1 cellular context compared by ENCODE assay signal in genomic region chr1:15409400-15410222, GRCh38.
TF ChIP-seq lines count a peak whose summit lies in the region.

Gene EFHD2, plus strand, starts transcription at chr1:15409888. Its CDS starts 84 bp downstream, at chr1:15409972.

TF ChIP-seq in K562, 482 proteins besides CTCF, POLR2A, EP300 and RAD21 (continued from another document and continues in another):
- no peak for TF ChIP-seq HOMEZ (CRISPR knock-in tag; IDR thresholded peaks at IDR 0.05)
- TF ChIP-seq TBP (optimal IDR thresholded peaks at IDR 0.05; ENCODE audit: low read depth, low read length) = peak; percentile 64
- TF ChIP-seq MYBL2 (IDR thresholded peaks at IDR 0.05; ENCODE audit: low read depth) = no peak
- no peak for TF ChIP-seq MYBL2 (CRISPR knock-in tag; IDR thresholded peaks at IDR 0.05; ENCODE audit: borderline replicate concordance)
- TF ChIP-seq GTF3C2 (IDR thresholded peaks at IDR 0.05; ENCODE audit: borderline replicate concordance, extremely low read depth, insufficient read length) = no peak
- no peak for TF ChIP-seq HDAC6 (IDR thresholded peaks at IDR 0.05; ENCODE audit: low read depth, low read length)
- TF ChIP-seq KDM2B (CRISPR knock-in tag; IDR thresholded peaks at IDR 0.05) = no peak
- TF ChIP-seq SREBF1 (IDR thresholded peaks at IDR 0.05; ENCODE audit: borderline replicate concordance, low read depth, low read length) = no peak
- TF ChIP-seq PCBP1 (IDR thresholded peaks at IDR 0.05; ENCODE audit: low read depth, low read length, poor library complexity, severe bottlenecking) = no peak
- no peak for TF ChIP-seq PTTG1 (tag; IDR thresholded peaks at IDR 0.05; ENCODE audit: low read depth)
- TF ChIP-seq ESRRA (IDR thresholded peaks at IDR 0.05; ENCODE audit: borderline replicate concordance, low read depth) = 0 out of 2 replicates have a peak, but pooled peaks have one; percentile 21
- 0 out of 2 replicates have a peak, but pooled peaks have one; percentile 49 for TF ChIP-seq MTA1 (IDR thresholded peaks at IDR 0.05; ENCODE audit: borderline replicate concordance)
- no peak for TF ChIP-seq ATF1 (CRISPR knock-in tag; IDR thresholded peaks at IDR 0.05)
- TF ChIP-seq ATF1 (tag; IDR thresholded peaks at IDR 0.05) = peak; percentile 42
- no peak for TF ChIP-seq KAT2B (IDR thresholded peaks at IDR 0.05; ENCODE audit: low read depth, low read length)
- TF ChIP-seq CCNT2 (IDR thresholded peaks at IDR 0.05; ENCODE audit: borderline replicate concordance, extremely low read depth, insufficient read length, low read depth, low read length) = peak; percentile 80
- TF ChIP-seq E4F1 (CRISPR knock-in tag; IDR thresholded peaks at IDR 0.05; ENCODE audit: borderline replicate concordance) = no peak
- TF ChIP-seq NEUROD1 (IDR thresholded peaks at IDR 0.05; ENCODE audit: borderline replicate concordance, low read depth, low read length, partially characterized antibody) = peak; percentile 59
- no peak for TF ChIP-seq MAFK (IDR thresholded peaks at IDR 0.05; ENCODE audit: low read length)
- no peak for TF ChIP-seq ZNF3 (CRISPR knock-in tag; IDR thresholded peaks at IDR 0.05)
- TF ChIP-seq KAT7 (CRISPR knock-in tag; IDR thresholded peaks at IDR 0.05; ENCODE audit: borderline replicate concordance) = no peak
- no peak for TF ChIP-seq CHD4 (IDR thresholded peaks at IDR 0.05; ENCODE audit: insufficient read depth, insufficient replicate concordance, low read depth, low read length, poor library complexity, severe bottlenecking)
- TF ChIP-seq ZNF140 (CRISPR knock-in tag; IDR thresholded peaks at IDR 0.05) = no peak
- no peak for TF ChIP-seq MAFG (tag; conservative IDR thresholded peaks at IDR 0.05)
- TF ChIP-seq MNT (conservative IDR thresholded peaks at IDR 0.05) = peak; percentile 46 to 71; a peak in 3 of 4 replicates
- TF ChIP-seq ZNF398 (CRISPR knock-in tag; IDR thresholded peaks at IDR 0.05) = no peak
- TF ChIP-seq ZBTB9 (CRISPR knock-in tag; IDR thresholded peaks at IDR 0.05) = peak; percentile 96
- TF ChIP-seq ZNF253 (CRISPR knock-in tag; conservative IDR thresholded peaks at IDR 0.05) = no peak
- no peak for TF ChIP-seq FOXP4 (CRISPR knock-in tag; IDR thresholded peaks at IDR 0.05; ENCODE audit: borderline replicate concordance)
- TF ChIP-seq ZNF324 (CRISPR knock-in tag; IDR thresholded peaks at IDR 0.05) = no peak
- no peak for TF ChIP-seq ZNF143 (CRISPR knock-in tag; IDR thresholded peaks at IDR 0.05)
- no peak for TF ChIP-seq ZKSCAN3 (CRISPR knock-in tag; IDR thresholded peaks at IDR 0.05)
- peak; percentile 49 for TF ChIP-seq RBBP5 (IDR thresholded peaks at IDR 0.05; ENCODE audit: borderline replicate concordance, insufficient read depth, low read length, poor library complexity, severe bottlenecking)
- TF ChIP-seq STAT5B (CRISPR knock-in tag; IDR thresholded peaks at IDR 0.05) = no peak
- TF ChIP-seq ZKSCAN8 (CRISPR knock-in tag; IDR thresholded peaks at IDR 0.05) = no peak
- TF ChIP-seq AFF1 (IDR thresholded peaks at IDR 0.05; ENCODE audit: low read depth in 1 of 2, partially characterized antibody in 2 of 2) = no peak
- 0 out of 4 replicates have a peak, but pooled peaks of 1 of the 2 experiments have one; percentile 1 for TF ChIP-seq RCOR1 (IDR thresholded peaks at IDR 0.05; ENCODE audit: borderline replicate concordance in 1 of 2, low read depth in 2 of 2, low read length in 2 of 2)
- TF ChIP-seq PHF21A (IDR thresholded peaks at IDR 0.05; ENCODE audit: borderline replicate concordance, low read depth) = no peak
- TF ChIP-seq FOXA1 (IDR thresholded peaks at IDR 0.05; ENCODE audit: borderline replicate concordance) = no peak
- no peak for TF ChIP-seq SRF (CRISPR knock-in tag; IDR thresholded peaks at IDR 0.05)
- TF ChIP-seq HDGF (IDR thresholded peaks at IDR 0.05) = no peak
- TF ChIP-seq KLF6 (CRISPR knock-in tag; IDR thresholded peaks at IDR 0.05; ENCODE audit: borderline replicate concordance) = no peak
- no peak for TF ChIP-seq MEIS2 (IDR thresholded peaks at IDR 0.05; ENCODE audit: partially characterized antibody)
- TF ChIP-seq NUFIP1 (IDR thresholded peaks at IDR 0.05; ENCODE audit: partially characterized antibody) = no peak
